1 cellular context compared by ENCODE assay signal in genomic region chr3:190534386-190534785, GRCh38.
TF ChIP-seq lines count a peak whose summit lies in the region.

No MANE protein-coding gene starts in this region.

TF ChIP-seq in SK-N-SH treated with all-trans-retinoic acid at 6 μM for 48 hours, 23 proteins besides CTCF, POLR2A, EP300 and RAD21 (continued from another document):
- TF ChIP-seq OSR1 (CRISPR knock-in tag; IDR thresholded peaks at IDR 0.05) = no peak
- TF ChIP-seq, protein P1, sequence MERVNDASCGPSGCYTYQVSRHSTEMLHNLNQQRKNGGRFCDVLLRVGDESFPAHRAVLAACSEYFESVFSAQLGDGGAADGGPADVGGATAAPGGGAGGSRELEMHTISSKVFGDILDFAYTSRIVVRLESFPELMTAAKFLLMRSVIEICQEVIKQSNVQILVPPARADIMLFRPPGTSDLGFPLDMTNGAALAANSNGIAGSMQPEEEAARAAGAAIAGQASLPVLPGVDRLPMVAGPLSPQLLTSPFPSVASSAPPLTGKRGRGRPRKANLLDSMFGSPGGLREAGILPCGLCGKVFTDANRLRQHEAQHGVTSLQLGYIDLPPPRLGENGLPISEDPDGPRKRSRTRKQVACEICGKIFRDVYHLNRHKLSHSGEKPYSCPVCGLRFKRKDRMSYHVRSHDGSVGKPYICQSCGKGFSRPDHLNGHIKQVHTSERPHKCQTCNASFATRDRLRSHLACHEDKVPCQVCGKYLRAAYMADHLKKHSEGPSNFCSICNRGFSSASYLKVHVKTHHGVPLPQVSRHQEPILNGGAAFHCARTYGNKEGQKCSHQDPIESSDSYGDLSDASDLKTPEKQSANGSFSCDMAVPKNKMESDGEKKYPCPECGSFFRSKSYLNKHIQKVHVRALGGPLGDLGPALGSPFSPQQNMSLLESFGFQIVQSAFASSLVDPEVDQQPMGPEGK (CRISPR knock-in tag; IDR thresholded peaks at IDR 0.05; ENCODE audit: borderline replicate concordance) = no peak
- no peak for TF ChIP-seq ZNF70 (CRISPR knock-in tag; IDR thresholded peaks at IDR 0.05)
- no peak for TF ChIP-seq SNAI2 (CRISPR knock-in tag; IDR thresholded peaks at IDR 0.05)
